ENCODE assay signal across 11 cellular contexts in the genomic region with DNA sequence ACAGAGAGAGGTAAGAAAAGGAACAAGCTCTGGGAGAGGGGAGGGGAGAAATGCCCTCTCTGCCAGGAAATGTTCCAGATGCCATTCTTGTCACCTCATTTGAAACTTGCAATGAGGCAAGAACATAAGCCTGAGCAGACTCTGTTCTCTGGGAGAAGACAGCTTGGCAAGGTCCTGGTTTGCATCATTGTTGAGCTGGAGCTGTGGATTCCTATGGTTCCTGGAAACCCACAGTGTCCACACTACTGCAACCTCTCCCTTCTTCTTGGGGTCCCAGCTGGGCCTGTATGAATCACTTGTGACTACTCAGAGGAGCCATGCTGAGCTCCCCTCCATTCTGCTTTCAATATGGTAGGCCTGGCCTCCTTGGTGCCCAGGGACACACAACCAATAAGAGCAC.
DNase-seq lines count a peak whose midpoint lies in the region; ATAC-seq and TF ChIP-seq lines count a peak whose summit lies in the region.
"Had no signal": no experiment of that assay in that cellular context is flagged by ENCODE, and none has a peak within 500 bp of the region (broad histone marks: within the 10 kb centered on the region; RNA-seq: fewer than 3 reads in every experiment).

No MANE protein-coding gene starts in this region.

- H3K4me1 ChIP-seq in GM23248 (ENCODE audit: insufficient read depth) (peaks cover 57% of the 10 kb centered on the region), mammary epithelial cell (ENCODE audit: insufficient read depth, low read length) (peaks cover 52% of the 10 kb centered on the region), hepatocyte (ENCODE audit: insufficient read depth) (no peaks in the 10 kb centered on the region), skeletal muscle tissue (ENCODE audit: control insufficient read depth in 3 of 3, insufficient read depth in 3 of 3, low read length in 3 of 3) (peaks cover 11 to 25% (median 15%) of the 10 kb centered on the region in 3 donors), PC-3 (ENCODE audit: insufficient read depth, low read length) (0 out of 2 replicates have a peak, but pooled peaks cover 5% of the 10 kb centered on the region)

- ATAC-seq in PC-3, result no peak

- BruUV-seq in mammary epithelial cell (replicated peaks; lab: Mats Ljungman, UMichigan) (no TSS peak), PC-3 (replicated peaks; lab: Mats Ljungman, UMichigan) (no TSS peak)

- peak overlapping the region; percentile 79 for H3K4me2 ChIP-seq in GM23248 (ENCODE audit: unreplicated experiment)
- H3K4me2 ChIP-seq in mammary epithelial cell (ENCODE audit: insufficient read depth, low read depth, low read length), result no peak overlapping the region
- H3K4me2 ChIP-seq in hepatocyte, result no peak overlapping the region
- no peak overlapping the region for H3K4me2 ChIP-seq in PC-3 (ENCODE audit: low read length)

- H3K27me3 ChIP-seq in GM23248 (replicated peaks; ENCODE audit: insufficient read depth) (no peaks in the 10 kb centered on the region), mammary epithelial cell (ENCODE audit: insufficient read depth, low read length) (no peaks in the 10 kb centered on the region), hepatocyte (no peaks in the 10 kb centered on the region), skeletal muscle tissue (ENCODE audit: control insufficient read depth in 3 of 3, insufficient read depth in 3 of 3, low read length in 3 of 3) (no peaks in the 10 kb centered on the region), PC-3 (ENCODE audit: low read length) (no peaks in the 10 kb centered on the region)

- H3K4me3 ChIP-seq in GM23248 (peak overlapping the region; percentile 36; the same call in 1 of the 2 replicates), mammary epithelial cell (replicated peaks in 1 of 3; ENCODE audit: insufficient read depth in 1 of 3, low read depth in 2 of 3, low read length in 3 of 3) (no peak overlapping the region), hepatocyte (no peak overlapping the region), skeletal muscle tissue (ENCODE audit: low read length in 3 of 3) (no peak overlapping the region), PC-3 (ENCODE audit: low read length) (no peak overlapping the region)

- H3K36me3 ChIP-seq in GM23248 (ENCODE audit: low read depth), result no peaks in the 10 kb centered on the region
- H3K36me3 ChIP-seq in mammary epithelial cell (ENCODE audit: insufficient read depth, low read length), result no peaks in the 10 kb centered on the region
- no peaks in the 10 kb centered on the region for H3K36me3 ChIP-seq in hepatocyte (replicated peaks; ENCODE audit: insufficient read depth, low read depth)
- no peaks in the 10 kb centered on the region for H3K36me3 ChIP-seq in skeletal muscle tissue (ENCODE audit: control insufficient read depth in 3 of 3, insufficient read depth in 3 of 3, low read length in 3 of 3)
- H3K36me3 ChIP-seq in PC-3 (ENCODE audit: low read depth, low read length), result no peaks in the 10 kb centered on the region

- in situ Hi-C loops in GM23248 (cut with MboI), result no loop called here
- in situ Hi-C loops in mammary epithelial cell (cut with MboI; ENCODE audit: low sequenced_read_pairs in 2 of 2), result no loop called here

- POLR2A ChIA-PET in PC-3 (lab: Charles Lee; ENCODE audit: unreplicated experiment), result no interaction called here

- dilution Hi-C loops in mammary epithelial cell (cut with HindIII; ENCODE audit: low sequenced_read_pairs), result no loop called here

- H3K79me2 ChIP-seq in GM23248 (ENCODE audit: insufficient read depth), result no peaks in the 10 kb centered on the region
- H3K79me2 ChIP-seq in mammary epithelial cell (ENCODE audit: insufficient read depth, low read length), result no peaks in the 10 kb centered on the region
- H3K79me2 ChIP-seq in hepatocyte, result no peaks in the 10 kb centered on the region
- no peaks in the 10 kb centered on the region for H3K79me2 ChIP-seq in PC-3 (ENCODE audit: low read length)

- DNase-seq in GM23248 (peak; percentile 93), mammary epithelial cell (peak; percentile 65), hepatocyte (ENCODE audit: low spot score) (peak; percentile 54), PC-3 (no peak), NCI-H446 treated with DMSO at 0.1 percent for 48 hours (lab: John Stamatoyannopoulos, UW) (no peak)
- no peak for DNase-seq in stimulated activated CD4-positive, alpha-beta T cell treated with anti-CD3 and anti-CD28 coated beads, Interleukin-12 subunit alpha, Interleukin-12 subunit beta, amount 100 ng/mL, for 4 hours
- no peak for DNase-seq in activated CD8-positive, alpha-beta memory T cell treated with anti-CD3 and anti-CD28 coated beads, Interleukin-2, amount 50 U/mL, for 4 hours
- DNase-seq: activated CD4-positive, alpha-beta T cell treated with anti-CD3 and anti-CD28 coated beads for 1 hour; DMS153; KG1 had no signal

- H2AFZ ChIP-seq in GM23248, result peak overlapping the region; percentile 22
- peak overlapping the region; percentile 63 for H2AFZ ChIP-seq in mammary epithelial cell (ENCODE audit: low read depth, low read length)
- no peak overlapping the region for H2AFZ ChIP-seq in hepatocyte
- H2AFZ ChIP-seq in PC-3 (ENCODE audit: low read length), result no peak overlapping the region

- H3K9me3 ChIP-seq in GM23248 (ENCODE audit: low read depth) (no peaks in the 10 kb centered on the region), mammary epithelial cell (replicated peaks; ENCODE audit: insufficient read depth, low read length) (peaks cover 9% of the 10 kb centered on the region), hepatocyte (ENCODE audit: low read depth) (no peaks in the 10 kb centered on the region), skeletal muscle tissue (ENCODE audit: control insufficient read depth in 3 of 3, low read length in 3 of 3) (no peaks in the 10 kb centered on the region), PC-3 (ENCODE audit: low read length) (no peaks in the 10 kb centered on the region)

- CTCF ChIA-PET in mammary epithelial cell (lab: Charles Lee; ENCODE audit: low non-redundant PET) (interaction anchor here (0.7 kb wide), 1 partner anchor 62 kb away, joined by 3 read pairs; no protein-coding TSS in a partner anchor), PC-3 (lab: Charles Lee) (no interaction called here)

- peak overlapping the region; percentile 70 for H3K27ac ChIP-seq in GM23248
- H3K27ac ChIP-seq in mammary epithelial cell (ENCODE audit: insufficient read depth, low read depth, low read length), result peak overlapping the region; percentile 62
- peak overlapping the region; percentile 77 for H3K27ac ChIP-seq in hepatocyte
- H3K27ac ChIP-seq in skeletal muscle tissue (ENCODE audit: low read depth, low read length), result peak overlapping the region; percentile 32
- H3K27ac ChIP-seq in PC-3 (ENCODE audit: low read length), result no peak overlapping the region

- intact Hi-C loops in mammary epithelial cell (cut with micrococcal nuclease), result no loop called here
- intact Hi-C loops in PC-3 (cut with micrococcal nuclease), result no loop called here

- H4K20me1 ChIP-seq in GM23248 (ENCODE audit: insufficient read depth) (no peaks in the 10 kb centered on the region), mammary epithelial cell (ENCODE audit: insufficient read depth, low read length) (no peaks in the 10 kb centered on the region), hepatocyte (ENCODE audit: insufficient read depth, poor library complexity, severe bottlenecking) (no peaks in the 10 kb centered on the region), PC-3 (ENCODE audit: low read length) (no peaks in the 10 kb centered on the region)

- H3F3A ChIP-seq in GM23248 (ENCODE audit: insufficient read depth) (peaks cover 45% of the 10 kb centered on the region), PC-3 (ENCODE audit: low read length, unreplicated experiment) (no peaks in the 10 kb centered on the region)

- H3K9ac ChIP-seq in GM23248 (no peak overlapping the region), mammary epithelial cell (ENCODE audit: insufficient read depth, low read length) (no peak overlapping the region), skeletal muscle tissue (ENCODE audit: low read depth in 1 of 3, low read length in 3 of 3) (no peak overlapping the region), PC-3 (ENCODE audit: low read length) (no peak overlapping the region)

- TF ChIP-seq CTCF in mammary epithelial cell (conservative IDR thresholded peaks at IDR 0.05 in 1 of 2, IDR thresholded peaks at IDR 0.05 in 1 of 2; ENCODE audit: extremely low read depth in 1 of 2, insufficient read depth in 1 of 2, low read depth in 1 of 2, low read length in 2 of 2) (no peak), hepatocyte (IDR thresholded peaks at IDR 0.05; ENCODE audit: poor library complexity) (no peak), PC-3 (conservative IDR thresholded peaks at IDR 0.05; ENCODE audit: low read depth, low read length) (no peak)

- H3K9me2 ChIP-seq in GM23248 (ENCODE audit: insufficient read depth), result no peaks in the 10 kb centered on the region
- H3K9me2 ChIP-seq in hepatocyte (replicated peaks; ENCODE audit: insufficient read depth), result no peaks in the 10 kb centered on the region
- H3K9me2 ChIP-seq in PC-3 (replicated peaks; ENCODE audit: low read length), result no peaks in the 10 kb centered on the region

Comparison
In these comparisons a context has a peak if more than half of its experiments do, and no peak if none do; other contexts are left out.
1. DNase-seq: peak in GM23248 (single experiment), mammary epithelial cell (single experiment) and hepatocyte (single experiment); none in stimulated activated CD4-positive, alpha-beta T cell treated with anti-CD3 and anti-CD28 coated beads, Interleukin-12 subunit alpha, Interleukin-12 subunit beta, amount 100 ng/mL, for 4 hours (single experiment), PC-3 (single experiment), NCI-H446 treated with DMSO at 0.1 percent for 48 hours (single experiment) and activated CD8-positive, alpha-beta memory T cell treated with anti-CD3 and anti-CD28 coated beads, Interleukin-2, amount 50 U/mL, for 4 hours (single experiment).
2. H2AFZ ChIP-seq: peak in GM23248 (single experiment) and mammary epithelial cell (single experiment); none in hepatocyte (single experiment) and PC-3 (single experiment).